ENCODE assay signal across 9 cellular contexts in genomic region chr11:117970400-117971024, GRCh38. TPM values are rescaled to one million over a fixed set of nuclear protein-coding genes. Genes with fewer than 3 reads are reported as not detected.
DNase-seq lines count a peak whose midpoint lies in the region; ATAC-seq and TF ChIP-seq lines count a peak whose summit lies in the region.
"Had no signal": no experiment of that assay in that cellular context is flagged by ENCODE, and none has a peak within 500 bp of the region (broad histone marks: within the 10 kb centered on the region; RNA-seq: fewer than 3 reads in every experiment).

No MANE protein-coding gene starts in this region.

- no peaks in the 10 kb centered on the region for H3K9me3 Mint-ChIP-seq in H9

- H3K9me3 ChIP-seq in BLaER1 treated with 17β-estradiol and CSF1 and Interleukin-3, amounts not matched to agents 10 nM and 100 nM (replicated peaks in 1 of 11) = no peaks in the 10 kb centered on the region
- no peaks in the 10 kb centered on the region for H3K9me3 ChIP-seq in H9 (ENCODE audit: control insufficient read depth, low read depth, low read length)
- H3K9me3 ChIP-seq: esophagus squamous epithelium had no signal

- peak overlapping the region in 5 of 10 experiments; percentile 2 to 33 (median 12); a peak in 5 of 20 replicates for H3K4me3 ChIP-seq in BLaER1 treated with 17β-estradiol and CSF1 and Interleukin-3, amounts not matched to agents 10 nM and 100 nM
- H3K4me3 ChIP-seq: esophagus squamous epithelium had no signal

- peak overlapping the region in 3 of 11 experiments; percentile 11 to 58 (median 57); a peak in 3 of 22 replicates for H3K9ac ChIP-seq in BLaER1 treated with 17β-estradiol and CSF1 and Interleukin-3, amounts not matched to agents 10 nM and 100 nM
- no peak overlapping the region for H3K9ac ChIP-seq in H9 (ENCODE audit: extremely low read depth, insufficient read length, low read length)

- H3K23me2 ChIP-seq in H9 (ENCODE audit: insufficient read length, low read depth, low read length, poor library complexity, severe bottlenecking) = no peaks in the 10 kb centered on the region

- no peak overlapping the region for H3T11ph ChIP-seq in H9 (ENCODE audit: low read length)

- no peak overlapping the region for H4K5ac ChIP-seq in H9 (ENCODE audit: insufficient read length, low read depth, low read length)

- H4K91ac ChIP-seq in H9 (ENCODE audit: insufficient read length, low read depth, low read length) = no peak overlapping the region

- DNase-seq in GM20000 (ENCODE audit: low spot score) = peak; percentile 29
- peak; percentile 81 for DNase-seq in UCSD-AML1 (lab: John Stamatoyannopoulos, UW; ENCODE audit: unreplicated experiment)
- peak; percentile 37 for DNase-seq in iris pigment epithelial cell (ENCODE audit: low read depth)
- no peak for DNase-seq in hippocampal formation (lab: John Stamatoyannopoulos, UW)
- no peak for DNase-seq in H9
- no peak for DNase-seq in GM13976 (ENCODE audit: low spot score)
- DNase-seq: esophagus squamous epithelium had no signal

- ATAC-seq in GM19463 (IDR thresholded peaks at IDR 0.05; ENCODE audit: unreplicated experiment) = no peak

- H3K36me3 ChIP-seq in BLaER1 treated with 17β-estradiol and CSF1 and Interleukin-3, amounts not matched to agents 10 nM and 100 nM = no peaks in the 10 kb centered on the region
- H3K36me3 ChIP-seq: esophagus squamous epithelium had no signal

- H2AK5ac ChIP-seq in H9 (ENCODE audit: insufficient read length, low read length) = no peak overlapping the region

- peak overlapping the region in 1 of 3 experiments; percentile 40; a peak in 1 of 7 replicates for H3K27ac Mint-ChIP-seq in H9

- no peak overlapping the region for H2BK5ac ChIP-seq in H9 (ENCODE audit: insufficient read length, low read length)

- H3K56ac ChIP-seq in H9 (ENCODE audit: insufficient read length, low read depth, low read length) = no peak overlapping the region

- H4K8ac ChIP-seq in H9 (replicated peaks; ENCODE audit: insufficient read length, low read depth, low read length) = no peak overlapping the region

- no peaks in the 10 kb centered on the region for H3K36me3 Mint-ChIP-seq in H9 (ENCODE audit: insufficient read depth in 1 of 3, low read depth in 3 of 3)

- H2AFZ ChIP-seq in H9 (ENCODE audit: low read length) = no peak overlapping the region

- H3K27ac ChIP-seq in BLaER1 treated with 17β-estradiol and CSF1 and Interleukin-3, amounts not matched to agents 10 nM and 100 nM = peak overlapping the region in 6 of 11 experiments; percentile 35 to 71 (median 60); a peak in 10 of 22 replicates
- H3K27ac ChIP-seq in H9 (ENCODE audit: insufficient read length, low read depth, low read length) = no peak overlapping the region

- H3K79me2 ChIP-seq in H9 (ENCODE audit: insufficient read depth, low read length) = no peaks in the 10 kb centered on the region

- H2BK20ac ChIP-seq in H9 (ENCODE audit: low read depth, low read length, poor library complexity, severe bottlenecking) = no peak overlapping the region

- no peak overlapping the region for H3K4me3 Mint-ChIP-seq in H9

- H3K79me1 ChIP-seq in H9 (ENCODE audit: insufficient read depth, low read depth, low read length, poor library complexity, severe bottlenecking) = no peaks in the 10 kb centered on the region

- H4K20me1 ChIP-seq in BLaER1 treated with 17β-estradiol and CSF1 and Interleukin-3, amounts not matched to agents 10 nM and 100 nM = no peaks in the 10 kb centered on the region
- no peaks in the 10 kb centered on the region for H4K20me1 ChIP-seq in H9 (ENCODE audit: control insufficient read depth, insufficient read depth, insufficient read length)

- H3K23ac ChIP-seq in H9 (ENCODE audit: insufficient read length, low read depth, low read length) = no peak overlapping the region

- WGBS in H9 (ENCODE audit: extremely low coverage, insufficient read length, low lambda C conversion rate) = no CpG with 5 or more reads among the region's 4 CpGs

- H3K4me1 Mint-ChIP-seq in H9 = no peaks in the 10 kb centered on the region

- H3K27me3 ChIP-seq in BLaER1 treated with 17β-estradiol and CSF1 and Interleukin-3, amounts not matched to agents 10 nM and 100 nM = no peaks in the 10 kb centered on the region
- no peaks in the 10 kb centered on the region; the same call in 1 of the 2 replicates for H3K27me3 ChIP-seq in H9 (ENCODE audit: insufficient read depth, low read length)

- no peak overlapping the region for H3K14ac ChIP-seq in H9 (ENCODE audit: insufficient read depth, low read length)

- H3K27me3 Mint-ChIP-seq in H9 (ENCODE audit: low read depth) = peaks cover 7% of the 10 kb centered on the region

- H3K4ac ChIP-seq in H9 (ENCODE audit: low read depth, low read length) = no peak overlapping the region

- TF ChIP-seq CTCF in GM20000 (IDR thresholded peaks at IDR 0.05; ENCODE audit: extremely low read depth, missing control alignments) (no peak), H9 (conservative IDR thresholded peaks at IDR 0.05) (no peak), GM13976 (IDR thresholded peaks at IDR 0.05; ENCODE audit: borderline replicate concordance, control extremely low read depth, extremely low read depth, insufficient read depth, missing control alignments) (no peak)

- H3K18ac ChIP-seq in H9 (ENCODE audit: insufficient read length, low read depth, low read length) = no peak overlapping the region

- H2BK120ac ChIP-seq in H9 (ENCODE audit: low read depth, low read length, poor library complexity, severe bottlenecking) = no peak overlapping the region

- H2BK15ac ChIP-seq in H9 (ENCODE audit: low read depth, low read length) = no peak overlapping the region

- peak overlapping the region; percentile 70 to 95 (median 86) for H3K4me2 ChIP-seq in BLaER1 treated with 17β-estradiol and CSF1 and Interleukin-3, amounts not matched to agents 10 nM and 100 nM
- no peak overlapping the region for H3K4me2 ChIP-seq in H9 (ENCODE audit: insufficient read depth, insufficient read length, low read length)

- no peak overlapping the region for H2BK12ac ChIP-seq in H9 (ENCODE audit: insufficient read length, low read depth, low read length)

- H3K4me1 ChIP-seq in BLaER1 treated with 17β-estradiol and CSF1 and Interleukin-3, amounts not matched to agents 10 nM and 100 nM = peaks cover 33 to 82% (median 49%) of the 10 kb centered on the region in 10 experiments
- H3K4me1 ChIP-seq in H9 (ENCODE audit: insufficient read depth, low read length) = no peaks in the 10 kb centered on the region

- in situ Hi-C loops in GM13976 (cut with MboI; ENCODE audit: low sequenced_read_pairs, unreplicated experiment) = no loop called here

RNA-seq across cellular contexts. Expression of gene IL10RA, which starts 15.7 kb away (rescaled TPM):
- not detected in 2 replicates for total RNA-seq in H9 (2021)

RNA-seq across cellular contexts. Expression of gene TMPRSS13, which starts 41.3 kb away (rescaled TPM):
- total RNA-seq in H9 (2021) = 0.35 and 0.50 TPM in 2 replicates

Comparison
In these comparisons a context has a peak if more than half of its experiments do, and no peak if none do; other contexts are left out.
1. DNase-seq: peak in GM20000 (single experiment), UCSD-AML1 (single experiment) and iris pigment epithelial cell (single experiment); none in hippocampal formation (0 of 2), H9 (single experiment) and GM13976 (single experiment).